ENCODE assay signal across 9 cellular contexts in the genomic region with DNA sequence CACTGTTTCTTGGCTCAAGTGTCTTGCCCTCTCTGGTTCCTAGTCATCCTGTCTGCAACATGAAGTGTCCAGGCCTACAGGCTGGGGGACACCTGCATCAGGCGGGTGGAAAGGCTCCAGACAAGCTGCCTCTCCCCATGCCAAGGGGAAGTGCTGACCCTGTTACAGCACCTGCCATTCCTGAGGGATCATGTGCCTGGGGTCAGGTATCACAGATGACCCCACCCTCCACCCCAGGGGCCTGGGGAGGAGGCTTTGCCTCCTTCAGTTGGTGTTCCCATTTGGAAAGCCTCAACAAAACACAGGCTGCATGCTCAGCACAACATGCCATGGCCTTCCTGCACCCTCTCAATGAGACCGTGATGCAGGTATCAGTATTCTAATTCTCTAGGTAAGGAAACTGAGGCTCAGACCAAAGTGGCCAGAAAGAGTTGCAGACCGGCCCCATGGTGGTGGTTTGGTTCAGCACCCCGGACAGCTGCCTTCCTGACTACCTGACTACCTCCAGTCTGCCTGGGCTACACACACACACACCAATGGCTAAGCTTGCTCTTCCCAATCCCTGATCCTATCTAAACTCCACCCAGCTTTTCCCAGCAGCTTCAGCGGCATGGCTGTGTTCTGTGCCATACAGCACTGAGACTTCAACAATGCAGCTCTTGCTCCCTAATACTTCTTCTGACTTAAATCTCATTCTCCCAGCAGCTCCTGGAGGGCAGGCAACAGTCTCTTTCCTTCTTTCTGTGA.
A peak's percentile ranks its signal among the peaks of the same experiment; 100 is the strongest.
DNase-seq lines count a peak whose midpoint lies in the region; ATAC-seq and TF ChIP-seq lines count a peak whose summit lies in the region.
"Had no signal": no experiment of that assay in that cellular context is flagged by ENCODE, and none has a peak within 500 bp of the region (broad histone marks: within the 10 kb centered on the region; RNA-seq: fewer than 3 reads in every experiment).

No MANE protein-coding gene starts in this region.

- no peak for TF ChIP-seq CTCF in upper lobe of left lung (IDR thresholded peaks at IDR 0.05)

- no peak for TF ChIP-seq EP300 in upper lobe of left lung (IDR thresholded peaks at IDR 0.05)

- in situ Hi-C loops in Caki2 (cut with HindIII; ENCODE audit: low pct_unique_long_range_greater_than_20kb, low sequenced_read_pairs) = no loop called here

- no peaks in the 10 kb centered on the region for H3K4me1 Mint-ChIP-seq in effector memory CD8-positive, alpha-beta T cell (ENCODE audit: low read depth in 2 of 2)

- ATAC-seq in upper lobe of left lung (ENCODE audit: low FRiP score in 2 of 2) = no peak
- no peak for ATAC-seq in effector memory CD8-positive, alpha-beta T cell (replicated peaks)
- ATAC-seq: naive thymus-derived CD8-positive, alpha-beta T cell had no signal

- H3K27ac ChIP-seq in upper lobe of left lung = no peak overlapping the region
- no peak overlapping the region for H3K27ac ChIP-seq in caudate nucleus (ENCODE audit: low read depth, low read length)

- 10 to 23% methylated on average over 2 to 5 of the region's 5 CpGs for WGBS in upper lobe of left lung, 2 donors

- H3K4me3 ChIP-seq in upper lobe of left lung = no peak overlapping the region

- H3K27me3 Mint-ChIP-seq in effector memory CD8-positive, alpha-beta T cell = peaks cover 33 to 48% of the 10 kb centered on the region in 2 donors

- no peaks in the 10 kb centered on the region for H3K4me1 ChIP-seq in upper lobe of left lung

- H3K36me3 ChIP-seq in upper lobe of left lung = no peaks in the 10 kb centered on the region

- peaks cover 0 to 7% of the 10 kb centered on the region in 2 donors for H3K9me3 Mint-ChIP-seq in effector memory CD8-positive, alpha-beta T cell

- H3K27ac Mint-ChIP-seq in effector memory CD8-positive, alpha-beta T cell = no peak overlapping the region
- H3K27ac Mint-ChIP-seq: naive thymus-derived CD8-positive, alpha-beta T cell had no signal

- no peaks in the 10 kb centered on the region for H3K27me3 ChIP-seq in upper lobe of left lung

- DNase-seq in Caki2 (ENCODE audit: low read depth) = peak; percentile 41
- DNase-seq in HPDE6-E6E7 (ENCODE audit: extremely low spot score) = peak; percentile 29
- DNase-seq in activated CD4-positive, alpha-beta T cell treated with anti-CD3 and anti-CD28 coated beads, Interleukin-2, amount 50 U/mL, for 48 hours = peak; percentile 12 to 16
- DNase-seq in iris pigment epithelial cell (ENCODE audit: low read depth) = peak; percentile 26
- no peak for DNase-seq in upper lobe of left lung
- no peak for DNase-seq in effector memory CD8-positive, alpha-beta T cell
- DNase-seq in NCI-H187 treated with DMSO at 0.1 percent for 48 hours (lab: John Stamatoyannopoulos, UW) = no peak
- no peak for DNase-seq in caudate nucleus (lab: John Stamatoyannopoulos, UW)
- DNase-seq: naive thymus-derived CD8-positive, alpha-beta T cell had no signal

- H3K9me3 ChIP-seq in upper lobe of left lung = no peaks in the 10 kb centered on the region

- no peak overlapping the region for H3K4me3 Mint-ChIP-seq in effector memory CD8-positive, alpha-beta T cell
- H3K4me3 Mint-ChIP-seq: naive thymus-derived CD8-positive, alpha-beta T cell had no signal

- no peak for TF ChIP-seq POLR2A in upper lobe of left lung (IDR thresholded peaks at IDR 0.05)

- peaks cover 3% of the 10 kb centered on the region for H3K36me3 Mint-ChIP-seq in effector memory CD8-positive, alpha-beta T cell (ENCODE audit: insufficient read depth)
- H3K36me3 Mint-ChIP-seq: naive thymus-derived CD8-positive, alpha-beta T cell had no signal

Comparison
In these comparisons a context has a peak if more than half of its experiments do, and no peak if none do; other contexts are left out.
1. DNase-seq: peak in Caki2 (single experiment), HPDE6-E6E7 (single experiment), activated CD4-positive, alpha-beta T cell treated with anti-CD3 and anti-CD28 coated beads, Interleukin-2, amount 50 U/mL, for 48 hours (2 of 2) and iris pigment epithelial cell (single experiment); none in upper lobe of left lung (0 of 2), effector memory CD8-positive, alpha-beta T cell (0 of 3), NCI-H187 treated with DMSO at 0.1 percent for 48 hours (single experiment) and caudate nucleus (0 of 61).